8 cellular contexts compared by ENCODE assay signal in the genomic region with DNA sequence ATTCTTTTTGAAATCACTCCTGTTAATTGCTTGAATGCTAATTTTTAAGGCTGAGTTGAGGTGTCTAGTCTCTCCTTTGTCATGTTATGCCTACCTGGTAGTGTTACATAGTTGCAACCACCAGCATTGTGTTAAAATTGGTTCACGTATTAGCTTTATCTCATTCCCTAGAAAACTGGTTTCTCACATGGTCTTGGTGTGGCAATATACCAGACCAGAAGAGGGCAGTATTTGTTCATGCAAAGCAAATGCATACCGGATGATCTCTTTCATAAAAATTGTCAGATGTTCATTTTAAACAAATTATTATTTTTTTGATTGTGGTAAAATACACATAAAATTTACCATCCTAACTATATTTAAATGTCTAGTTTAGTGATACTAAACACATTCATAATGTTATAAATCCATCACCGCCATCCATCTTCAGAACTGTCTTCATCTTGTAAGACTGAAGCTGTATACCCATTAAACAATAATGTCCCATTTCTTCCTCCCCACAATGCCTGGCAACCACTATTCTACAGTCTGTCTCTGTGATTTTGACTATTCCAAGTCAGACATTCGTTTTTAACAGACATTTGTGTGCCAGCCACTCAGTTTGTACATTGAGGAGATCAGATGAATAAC.
A peak's percentile ranks its signal among the peaks of the same experiment; 100 is the strongest.
DNase-seq lines count a peak whose midpoint lies in the region; ATAC-seq and TF ChIP-seq lines count a peak whose summit lies in the region.

No MANE protein-coding gene starts in this region.

- CTCF ChIA-PET in CD8-positive, alpha-beta T cell (lab: Charles Lee) = interaction anchor here (0.7 to 1.6 kb wide), 7 partner anchors 8 to 529 kb away, joined by 3 to 7 read pairs (median 3); no protein-coding TSS in a partner anchor

- H3K4me1 Mint-ChIP-seq in CD8-positive, alpha-beta T cell (ENCODE audit: low read depth) = no peaks in the 10 kb centered on the region
- peaks cover 3% of the 10 kb centered on the region; the same call in 2 of the 3 replicates for H3K4me1 Mint-ChIP-seq in GM23338

- TF ChIP-seq CTCF in CD8-positive, alpha-beta T cell (IDR thresholded peaks at IDR 0.05) = peak; percentile 56
- peak; percentile 80 to 93 for TF ChIP-seq CTCF in GM23338 (conservative IDR thresholded peaks at IDR 0.05; ENCODE audit: low read depth in 2 of 2)

- no peak overlapping the region for H2AFZ ChIP-seq in GM23338

- H3K36me3 ChIP-seq in CD8-positive, alpha-beta T cell (ENCODE audit: insufficient read depth, low read length) = no peaks in the 10 kb centered on the region
- no peaks in the 10 kb centered on the region for H3K36me3 ChIP-seq in GM23338 (ENCODE audit: insufficient read depth)

- no peaks in the 10 kb centered on the region for H3K9me3 ChIP-seq in CD8-positive, alpha-beta T cell (ENCODE audit: low read length)

- no peaks in the 10 kb centered on the region for H3F3A ChIP-seq in GM23338 (replicated peaks; ENCODE audit: low read depth)

- H3K36me3 Mint-ChIP-seq in CD8-positive, alpha-beta T cell = peaks cover 59% of the 10 kb centered on the region
- no peaks in the 10 kb centered on the region for H3K36me3 Mint-ChIP-seq in GM23338 (ENCODE audit: low read depth)

- H3K4me3 ChIP-seq in CD8-positive, alpha-beta T cell (ENCODE audit: low read depth, low read length) = no peak overlapping the region
- H3K4me3 ChIP-seq in GM23338 = no peak overlapping the region

- no peak overlapping the region for H3K27ac ChIP-seq in CD8-positive, alpha-beta T cell (ENCODE audit: low read depth, low read length)
- no peak overlapping the region for H3K27ac ChIP-seq in GM23338 (ENCODE audit: low read depth)

- no peak overlapping the region for H3K4me3 Mint-ChIP-seq in CD8-positive, alpha-beta T cell
- no peak overlapping the region for H3K4me3 Mint-ChIP-seq in GM23338

- no peak overlapping the region for H3K4me2 ChIP-seq in GM23338

- H3K27me3 Mint-ChIP-seq in CD8-positive, alpha-beta T cell (ENCODE audit: low read depth) = no peaks in the 10 kb centered on the region
- H3K27me3 Mint-ChIP-seq in GM23338 (ENCODE audit: insufficient read depth, low read depth, poor library complexity) = no peaks in the 10 kb centered on the region

- ATAC-seq in CD8-positive, alpha-beta T cell = no peak
- ATAC-seq in GM23338 (peak; percentile 60; the same call in 2 of the 3 replicates), HG02678 (IDR thresholded peaks at IDR 0.05; ENCODE audit: unreplicated experiment) (no peak), GM19351 (IDR thresholded peaks at IDR 0.05; ENCODE audit: unreplicated experiment) (no peak), GM18861 (IDR thresholded peaks at IDR 0.05; ENCODE audit: unreplicated experiment) (no peak)

- no peaks in the 10 kb centered on the region for H4K20me1 ChIP-seq in GM23338 (replicated peaks; ENCODE audit: insufficient read depth)

- in situ Hi-C loops in T47D (cut with HindIII; ENCODE audit: low pct_unique_long_range_greater_than_20kb, low sequenced_read_pairs) = no loop called here

- DNase-seq in CD8-positive, alpha-beta T cell = no peak
- DNase-seq in GM23338 (ENCODE audit: low spot score) = peak; percentile 62
- peak; percentile 11 to 75 for DNase-seq in NCI-H526 (lab: John Stamatoyannopoulos, UW)
- peak; percentile 18 to 62 for DNase-seq in T47D (ENCODE audit: low read depth in 1 of 2, low spot score in 1 of 2)
- DNase-seq in left kidney (ENCODE audit: low read depth, low spot score) = peak; percentile 61

- no peaks in the 10 kb centered on the region for H3K4me1 ChIP-seq in CD8-positive, alpha-beta T cell (ENCODE audit: insufficient read depth, low read length)
- H3K4me1 ChIP-seq in GM23338 (ENCODE audit: insufficient read depth) = no peaks in the 10 kb centered on the region

- POLR2A ChIA-PET in CD8-positive, alpha-beta T cell (lab: Charles Lee) = no interaction called here

- no peaks in the 10 kb centered on the region for H3K9me3 Mint-ChIP-seq in CD8-positive, alpha-beta T cell
- H3K9me3 Mint-ChIP-seq in GM23338 = no peaks in the 10 kb centered on the region

- H3K9me2 ChIP-seq in GM23338 (ENCODE audit: insufficient read depth) = no peaks in the 10 kb centered on the region

- H3K27ac Mint-ChIP-seq in CD8-positive, alpha-beta T cell = no peak overlapping the region
- H3K27ac Mint-ChIP-seq in GM23338 = no peak overlapping the region

- H3K79me2 ChIP-seq in GM23338 (replicated peaks; ENCODE audit: insufficient read depth) = no peaks in the 10 kb centered on the region

- intact Hi-C loops in CD8-positive, alpha-beta T cell (cut with DNase I, micrococcal nuclease) = loop anchor here (1.0 to 5.0 kb wide), 4 partner anchors 148 to 1389 kb away; no protein-coding TSS in a partner anchor

- no peaks in the 10 kb centered on the region for H3K27me3 ChIP-seq in CD8-positive, alpha-beta T cell (ENCODE audit: insufficient read depth, low read length)
- H3K27me3 ChIP-seq in GM23338 (ENCODE audit: insufficient read depth) = no peaks in the 10 kb centered on the region

TF ChIP-seq in GM23338, 12 proteins besides CTCF, POLR2A, EP300 and RAD21 (continues in another document):
- TF ChIP-seq STAT1 (IDR thresholded peaks at IDR 0.05; ENCODE audit: unreplicated experiment) (no peak), ZNF331 (CRISPR knock-in tag; IDR thresholded peaks at IDR 0.05; ENCODE audit: low read depth) (no peak), JUNB (IDR thresholded peaks at IDR 0.05; ENCODE audit: unreplicated experiment) (no peak), ETS1 (IDR thresholded peaks at IDR 0.05) (no peak), NANOG (IDR thresholded peaks at IDR 0.05; ENCODE audit: borderline replicate concordance) (no peak), ZNF462 (CRISPR knock-in tag; IDR thresholded peaks at IDR 0.05) (no peak), POLR2AphosphoS5 (IDR thresholded peaks at IDR 0.05; ENCODE audit: low read depth) (no peak), ZNF114 (CRISPR knock-in tag; IDR thresholded peaks at IDR 0.05) (no peak), EZH2 (IDR thresholded peaks at IDR 0.05; ENCODE audit: low read depth, unreplicated experiment) (no peak)

Comparison
In these comparisons a context has a peak if more than half of its experiments do, and no peak if none do; other contexts are left out.
1. DNase-seq: peak in GM23338 (single experiment), NCI-H526 (2 of 2), T47D (2 of 2) and left kidney (single experiment); none in CD8-positive, alpha-beta T cell (0 of 7).